In genomic region chr15:100650685-100651084, GRCh38 we compare ENCODE assay signal across 21 cellular contexts. TPM values are rescaled to one million over a fixed set of nuclear protein-coding genes. Genes with fewer than 3 reads are reported as not detected.
DNase-seq lines count a peak whose midpoint lies in the region; ATAC-seq, FAIRE-seq and TF ChIP-seq lines count a peak whose summit lies in the region.
"Had no signal": no experiment of that assay in that cellular context is flagged by ENCODE, and none has a peak within 500 bp of the region (broad histone marks: within the 10 kb centered on the region; RNA-seq: fewer than 3 reads in every experiment).

No MANE protein-coding gene starts in this region.

- TF ChIP-seq POLR2A in HepG2 (IDR thresholded peaks at IDR 0.05; ENCODE audit: insufficient read depth in 1 of 2, low read depth in 2 of 2, low read length in 2 of 2) (no peak), testis (IDR thresholded peaks at IDR 0.05) (no peak)

- H3K27ac ChIP-seq in VCaP: no peak overlapping the region
- no peak overlapping the region for H3K27ac ChIP-seq in HepG2 (ENCODE audit: extremely low read length, insufficient read depth, low read length)
- no peak overlapping the region for H3K27ac ChIP-seq in small intestine (ENCODE audit: low read depth in 1 of 2, low read length in 1 of 2)
- no peak overlapping the region for H3K27ac ChIP-seq in testis
- H3K27ac ChIP-seq: left lung, parathyroid adenoma, skin epidermis had no signal

- no peaks in the 10 kb centered on the region for H3K9me3 Mint-ChIP-seq in Calu3 (ENCODE audit: low read depth, unreplicated experiment)
- H3K9me3 Mint-ChIP-seq: T-helper 1 cell treated with Interleukin-12 subunit alpha and Interleukin-12 subunit beta and Interleukin-4 antibody, amounts not matched to agents 30 μg/mL and 1 μg/mL, for 36 hours had no signal

- in situ Hi-C loops in HepG2 (cut with HindIII; ENCODE audit: extremely low pct_ligation_motif_present, low pct_unique_long_range_greater_than_20kb): loop anchor here (25.0 kb wide), 2 partner anchors 362 to 612 kb away; partner anchors contain the start of gene CHSY1

- no peak for TF ChIP-seq EP300 in HepG2 (IDR thresholded peaks at IDR 0.05; ENCODE audit: low read depth in 2 of 2, low read length in 2 of 2)
- TF ChIP-seq EP300 in HepG2 (CRISPR knock-in tag; IDR thresholded peaks at IDR 0.05; ENCODE audit: borderline replicate concordance): no peak

- BruUV-seq in Calu3 (replicated peaks; lab: Mats Ljungman, UMichigan) (no TSS peak), HepG2 (replicated peaks; lab: Mats Ljungman, UMichigan) (no TSS peak)

- H3K4me1 ChIP-seq in HepG2 (ENCODE audit: insufficient read depth, low read length): no peaks in the 10 kb centered on the region
- H3K4me1 ChIP-seq in small intestine (ENCODE audit: control insufficient read depth in 2 of 2, insufficient read depth in 1 of 2, low read depth in 1 of 2, low read length in 1 of 2): no peaks in the 10 kb centered on the region
- peaks cover 7% of the 10 kb centered on the region for H3K4me1 ChIP-seq in testis
- H3K4me1 ChIP-seq: parathyroid adenoma had no signal

- H3K36me3 Mint-ChIP-seq in Calu3 (ENCODE audit: insufficient read depth, unreplicated experiment): no peaks in the 10 kb centered on the region
- H3K36me3 Mint-ChIP-seq: activated CD8-positive, alpha-beta memory T cell treated with anti-CD3 and anti-CD28 coated beads, Interleukin-2, amount 10 ng/mL, durations not matched to agents 7 days and 5 days had no signal

- H3K9me3 ChIP-seq in HepG2 (ENCODE audit: low read length) (no peaks in the 10 kb centered on the region), small intestine (ENCODE audit: control insufficient read depth, low read depth) (no peaks in the 10 kb centered on the region), testis (no peaks in the 10 kb centered on the region)
- H3K9me3 ChIP-seq: left lung had no signal

- WGBS in HepG2 (ENCODE audit: low lambda C conversion rate): 74% methylated on average over 1 of the region's 1 CpG
- WGBS in small intestine, 3 donors: 51 to 71% (median 65%) methylated on average over 1 of the region's 1 CpG
- 75 to 76% methylated on average over 1 of the region's 1 CpG for WGBS in testis, 2 donors

- H3K79me2 ChIP-seq in HepG2 (ENCODE audit: insufficient read depth, low read length): peaks cover 5% of the 10 kb centered on the region
- H3K79me2 ChIP-seq: parathyroid adenoma had no signal

- no peak overlapping the region for H3K4me3 Mint-ChIP-seq in Calu3 (ENCODE audit: low read depth, unreplicated experiment)
- H3K4me3 Mint-ChIP-seq: activated CD8-positive, alpha-beta memory T cell treated with anti-CD3 and anti-CD28 coated beads, Interleukin-2, amount 10 ng/mL, durations not matched to agents 7 days and 5 days; T-helper 1 cell treated with Interleukin-12 subunit alpha and Interleukin-12 subunit beta and Interleukin-4 antibody, amounts not matched to agents 30 μg/mL and 1 μg/mL, for 36 hours had no signal

- CTCF ChIA-PET in Calu3 (lab: Charles Lee): interaction anchor here (1.1 to 1.2 kb wide), 2 partner anchors 48 to 222 kb away, joined by 3 read pairs; partner anchors contain the start of genes ASB7 and LINS1
- CTCF ChIA-PET in HepG2 (lab: Yijun Ruan, JAX; ENCODE audit: low intra/inter-chr PET ratio, low total read pairs): interaction anchor here (1.5 kb wide), 1 partner anchor 23 kb away, joined by 5 read pairs; no protein-coding TSS in a partner anchor

- peak; percentile 26 for DNase-seq in Calu3
- DNase-seq in HPDE6-E6E7 (ENCODE audit: extremely low spot score): peak; percentile 39
- no peak for DNase-seq in HepG2 (ENCODE audit: low spot score)
- DNase-seq in RPMI8226: no peak
- no peak for DNase-seq in NCI-H1694 treated with DMSO at 0.1 percent for 48 hours (lab: John Stamatoyannopoulos, UW)
- DNase-seq in small intestine: no peak
- no peak for DNase-seq in testis
- DNase-seq: activated CD8-positive, alpha-beta memory T cell treated with anti-CD3 and anti-CD28 coated beads, Interleukin-2, amount 10 ng/mL, durations not matched to agents 7 days and 5 days; activated gamma-delta T cell treated with Interleukin-2 at 50 U/mL for 16 hours; amygdala; DMS79; left lung; MV-4-11; NCI-H2107; NCI-H774; Right ventricle myocardium superior had no signal

- intact Hi-C loops in Calu3 (cut with micrococcal nuclease; ENCODE audit: unreplicated experiment) (no loop called here), HepG2 (cut with micrococcal nuclease; ENCODE audit: unreplicated experiment) (no loop called here), testis (cut with DNase I; ENCODE audit: low total_unique reads) (no loop called here)

- no peaks in the 10 kb centered on the region for H3K4me1 Mint-ChIP-seq in Calu3 (ENCODE audit: low read depth, unreplicated experiment)
- H3K4me1 Mint-ChIP-seq: activated CD8-positive, alpha-beta memory T cell treated with anti-CD3 and anti-CD28 coated beads, Interleukin-2, amount 10 ng/mL, durations not matched to agents 7 days and 5 days had no signal

- H3K4me3 ChIP-seq in HepG2 (replicated peaks in 1 of 3; ENCODE audit: insufficient read depth in 1 of 3, low read depth in 2 of 3, low read length in 3 of 3): no peak overlapping the region
- no peak overlapping the region for H3K4me3 ChIP-seq in small intestine (ENCODE audit: low read depth in 1 of 2, low read length in 2 of 2)
- no peak overlapping the region for H3K4me3 ChIP-seq in testis
- H3K4me3 ChIP-seq: left lung, skin epidermis had no signal

- H3K4me2 ChIP-seq in HepG2 (ENCODE audit: low read depth, low read length): no peak overlapping the region

- peak; percentile 24 for TF ChIP-seq CTCF in Calu3 (IDR thresholded peaks at IDR 0.05; ENCODE audit: unreplicated experiment)
- peak; percentile 81 for TF ChIP-seq CTCF in VCaP (conservative IDR thresholded peaks at IDR 0.05)
- TF ChIP-seq CTCF in HepG2 (CRISPR knock-in tag; IDR thresholded peaks at IDR 0.05): peak; percentile 19; the same call in 1 of the 2 replicates
- TF ChIP-seq CTCF in testis (IDR thresholded peaks at IDR 0.05): no peak

- ATAC-seq in HepG2: 0 out of 3 replicates have a peak, but pooled peaks have one; percentile 43
- ATAC-seq: activated CD8-positive, alpha-beta memory T cell treated with anti-CD3 and anti-CD28 coated beads, Interleukin-2, amount 10 ng/mL, durations not matched to agents 7 days and 5 days; left lung had no signal

- no peak for TF ChIP-seq RAD21 in HepG2 (CRISPR knock-in tag; IDR thresholded peaks at IDR 0.05)

- H3K27ac Mint-ChIP-seq in Calu3 (ENCODE audit: unreplicated experiment): no peak overlapping the region
- H3K27ac Mint-ChIP-seq: activated CD8-positive, alpha-beta memory T cell treated with anti-CD3 and anti-CD28 coated beads, Interleukin-2, amount 10 ng/mL, durations not matched to agents 7 days and 5 days; T-helper 1 cell treated with Interleukin-12 subunit alpha and Interleukin-12 subunit beta and Interleukin-4 antibody, amounts not matched to agents 30 μg/mL and 1 μg/mL, for 36 hours had no signal

- H3K27me3 Mint-ChIP-seq in Calu3 (ENCODE audit: unreplicated experiment): no peaks in the 10 kb centered on the region
- H3K27me3 Mint-ChIP-seq: activated CD8-positive, alpha-beta memory T cell treated with anti-CD3 and anti-CD28 coated beads, Interleukin-2, amount 10 ng/mL, durations not matched to agents 7 days and 5 days had no signal

- FAIRE-seq in HepG2 (lab: Jason Lieb, UNC) (peak; percentile 53), small intestine (lab: Jason Lieb, UNC) (no peak)
- FAIRE-seq: H54 had no signal

- no peak overlapping the region for H2AFZ ChIP-seq in HepG2 (ENCODE audit: low read length)
- H2AFZ ChIP-seq: parathyroid adenoma had no signal

- H3K9ac ChIP-seq in HepG2 (ENCODE audit: insufficient read depth, low read depth, low read length): no peak overlapping the region
- H3K9ac ChIP-seq: parathyroid adenoma had no signal

- H4K20me1 ChIP-seq in HepG2 (ENCODE audit: insufficient read depth, low read length): no peaks in the 10 kb centered on the region; the same call in 1 of the 2 replicates

- H3K36me3 ChIP-seq in HepG2 (replicated peaks in 1 of 2; ENCODE audit: control insufficient read depth in 1 of 2, insufficient read depth in 2 of 2, low read length in 2 of 2) (peaks cover 3 to 17% of the 10 kb centered on the region in 2 experiments; a peak in 4 of 5 replicates), small intestine (ENCODE audit: control insufficient read depth in 2 of 2, insufficient read depth in 2 of 2, low read length in 2 of 2) (no peaks in the 10 kb centered on the region), testis (ENCODE audit: low read depth, missing control alignments) (no peaks in the 10 kb centered on the region)

- POLR2A ChIA-PET in HepG2 (lab: Yijun Ruan, JAX): no interaction called here

- no peaks in the 10 kb centered on the region for H3K27me3 ChIP-seq in HepG2 (ENCODE audit: control insufficient read depth in 1 of 2, insufficient read depth in 2 of 2, low read length in 2 of 2)
- no peaks in the 10 kb centered on the region for H3K27me3 ChIP-seq in small intestine (ENCODE audit: control insufficient read depth in 2 of 2, insufficient read depth in 2 of 2, low read length in 2 of 2)
- H3K27me3 ChIP-seq in testis: no peaks in the 10 kb centered on the region
- H3K27me3 ChIP-seq: left lung had no signal

RNA-seq across cellular contexts. Expression of gene ASB7, which starts 48.3 kb away (rescaled TPM):
- 19.4 and 23.0 TPM in 2 replicates for total RNA-seq in Calu3 (2022)
- 12.1 and 15.2 TPM in 2 replicates for total RNA-seq in HepG2 (2016; rRNA removed; fragmentation: Illumina TruSeq; extraction: Trizol)
- total RNA-seq in HepG2 (2016; cell fraction: cytosol; rRNA removed; fragmentation: Illumina TruSeq; extraction: Trizol; ENCODE audit: low read depth): 3.5 and 3.6 TPM in 2 replicates
- total RNA-seq in HepG2 (2016; cell fraction: insoluble cytoplasmic fraction; rRNA removed; fragmentation: Illumina TruSeq; extraction: Trizol): 12.5 and 13.8 TPM in 2 replicates
- 7.2 and 7.8 TPM in 2 replicates for total RNA-seq in HepG2 (2016; cell fraction: membrane; rRNA removed; fragmentation: Illumina TruSeq; extraction: Trizol)
- 13.1 and 13.4 TPM in 2 replicates for total RNA-seq in HepG2 (2016; cell fraction: nucleus; rRNA removed; fragmentation: Illumina TruSeq; extraction: Trizol)
- 7.7 and 8.3 TPM in 2 replicates for polyA plus RNA-seq in HepG2 (2011; rRNA removed)
- polyA plus RNA-seq in HepG2 (2011; cell fraction: cytosol; rRNA removed): 6.0 and 6.7 TPM in 2 replicates
- 6.9 and 7.6 TPM in 2 replicates for polyA plus RNA-seq in HepG2 (2011; cell fraction: nucleus; rRNA removed)
- polyA plus RNA-seq in HepG2 (2012): 5.3 and 5.7 TPM in 2 replicates
- polyA plus RNA-seq in HepG2 (2016; cell fraction: cytosol; fragmentation: Illumina TruSeq; extraction: Trizol; ENCODE audit: low read depth): 0.51 and 0.92 TPM in 2 replicates
- polyA plus RNA-seq in HepG2 (2016; cell fraction: insoluble cytoplasmic fraction; fragmentation: Illumina TruSeq; extraction: Trizol; ENCODE audit: low read depth): 10.5 and 11.4 TPM in 2 replicates
- 2.8 and 3.0 TPM in 2 replicates for polyA plus RNA-seq in HepG2 (2016; cell fraction: membrane; fragmentation: Illumina TruSeq; extraction: Trizol; ENCODE audit: low read depth)
- 12.7 and 13.0 TPM in 2 replicates for polyA plus RNA-seq in HepG2 (2016; cell fraction: nucleus; fragmentation: Illumina TruSeq; extraction: Trizol; ENCODE audit: insufficient read depth, low read depth)
- 14.1 and 28.8 TPM in 2 replicates for polyA minus RNA-seq in HepG2 (2011; rRNA and poly(A)+ RNA removed; ENCODE audit: low replicate concordance)
- 8.4 and 10.1 TPM in 2 replicates for polyA minus RNA-seq in HepG2 (2011; cell fraction: cytosol; rRNA and poly(A)+ RNA removed)
- 25.6 and 30.2 TPM in 2 replicates for polyA minus RNA-seq in HepG2 (2011; cell fraction: nucleus; rRNA and poly(A)+ RNA removed)
- polyA plus RNA-seq in small intestine: 1 to 10 TPM; 4.2 to 5.3 (median 4.6) TPM
- total RNA-seq in testis: 10 to 100 TPM; 23.6 to 23.9 TPM
- polyA plus RNA-seq in testis (ENCODE audit: insufficient read depth, low read depth, low replicate concordance): 13.4 TPM

RNA-seq across cellular contexts. Expression of gene LINS1, which starts 48.7 kb away (rescaled TPM):
- 25.0 and 25.2 TPM in 2 replicates for total RNA-seq in Calu3 (2022)
- 9.6 and 10.4 TPM in 2 replicates for total RNA-seq in HepG2 (2016; rRNA removed; fragmentation: Illumina TruSeq; extraction: Trizol)
- 3.5 and 5.2 TPM in 2 replicates for total RNA-seq in HepG2 (2016; cell fraction: cytosol; rRNA removed; fragmentation: Illumina TruSeq; extraction: Trizol; ENCODE audit: low read depth)
- 9.2 and 9.9 TPM in 2 replicates for total RNA-seq in HepG2 (2016; cell fraction: insoluble cytoplasmic fraction; rRNA removed; fragmentation: Illumina TruSeq; extraction: Trizol)
- 3.2 and 5.2 TPM in 2 replicates for total RNA-seq in HepG2 (2016; cell fraction: membrane; rRNA removed; fragmentation: Illumina TruSeq; extraction: Trizol)
- total RNA-seq in HepG2 (2016; cell fraction: nucleus; rRNA removed; fragmentation: Illumina TruSeq; extraction: Trizol): 24.6 and 32.3 TPM in 2 replicates
- polyA plus RNA-seq in HepG2 (2011; rRNA removed): 9.8 and 10.0 TPM in 2 replicates
- polyA plus RNA-seq in HepG2 (2011; cell fraction: cytosol; rRNA removed): 1.6 and 3.0 TPM in 2 replicates
- 13.4 and 14.4 TPM in 2 replicates for polyA plus RNA-seq in HepG2 (2011; cell fraction: nucleus; rRNA removed)
- polyA plus RNA-seq in HepG2 (2012): 3.9 and 4.8 TPM in 2 replicates
- 0.54 and 1.7 TPM in 2 replicates for polyA plus RNA-seq in HepG2 (2016; cell fraction: cytosol; fragmentation: Illumina TruSeq; extraction: Trizol; ENCODE audit: low read depth)
- polyA plus RNA-seq in HepG2 (2016; cell fraction: insoluble cytoplasmic fraction; fragmentation: Illumina TruSeq; extraction: Trizol; ENCODE audit: low read depth): 6.5 and 7.2 TPM in 2 replicates
- 2.4 and 3.1 TPM in 2 replicates for polyA plus RNA-seq in HepG2 (2016; cell fraction: membrane; fragmentation: Illumina TruSeq; extraction: Trizol; ENCODE audit: low read depth)
- 38.7 and 40.0 TPM in 2 replicates for polyA plus RNA-seq in HepG2 (2016; cell fraction: nucleus; fragmentation: Illumina TruSeq; extraction: Trizol; ENCODE audit: insufficient read depth, low read depth)
- 13.1 and 33.6 TPM in 2 replicates for polyA minus RNA-seq in HepG2 (2011; rRNA and poly(A)+ RNA removed; ENCODE audit: low replicate concordance)
- 1.3 and 3.7 TPM in 2 replicates for polyA minus RNA-seq in HepG2 (2011; cell fraction: cytosol; rRNA and poly(A)+ RNA removed)
- polyA minus RNA-seq in HepG2 (2011; cell fraction: nucleus; rRNA and poly(A)+ RNA removed): 30.8 and 36.2 TPM in 2 replicates
- polyA plus RNA-seq in small intestine: 1 to 10 TPM; 2.4 to 5.7 (median 5.6) TPM
- 10 to 100 TPM; 13.7 to 23.4 TPM for total RNA-seq in testis
- polyA plus RNA-seq in testis (ENCODE audit: insufficient read depth, low read depth, low replicate concordance): 17.3 TPM

Comparison
In these comparisons a context has a peak if more than half of its experiments do, and no peak if none do; other contexts are left out.
1. DNase-seq: peak in Calu3 (single experiment) and HPDE6-E6E7 (single experiment); none in HepG2 (single experiment), RPMI8226 (single experiment), NCI-H1694 treated with DMSO at 0.1 percent for 48 hours (single experiment), small intestine (single experiment) and testis (single experiment).
2. CTCF ChIP-seq: peak in Calu3 (single experiment), VCaP (single experiment) and HepG2 (single experiment); none in testis (0 of 3).